ENCODE assay signal across 26 cellular contexts in the genomic region with DNA sequence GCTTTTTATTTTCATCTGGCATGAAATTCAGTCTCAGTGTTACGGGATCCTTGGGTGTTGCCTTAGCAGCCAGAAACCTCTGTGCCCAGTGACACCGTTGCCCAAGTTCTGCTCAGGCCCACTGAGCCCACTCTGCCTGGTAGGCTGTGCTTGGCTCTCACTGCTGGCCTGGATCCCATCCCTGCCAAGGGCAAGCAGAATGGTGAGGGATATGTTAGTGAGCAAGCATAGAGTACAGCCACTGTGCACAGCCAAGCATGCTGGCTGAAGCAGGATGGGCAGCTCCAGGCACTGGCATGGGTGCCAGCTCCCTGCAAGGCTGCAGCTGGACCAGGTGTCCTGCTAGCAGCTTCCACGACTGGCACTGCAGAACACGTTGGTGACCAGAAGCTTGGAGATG.
"Had no signal": no experiment of that assay in that cellular context is flagged by ENCODE, and none has a peak within 500 bp of the region (broad histone marks: within the 10 kb centered on the region; RNA-seq: fewer than 3 reads in every experiment).

No MANE protein-coding gene starts in this region.

- H3K27me3 Mint-ChIP-seq: activated naive CD8-positive, alpha-beta T cell treated with anti-CD3 and anti-CD28 coated beads, Interleukin-2, amount 10 ng/mL, durations not matched to agents 7 days and 5 days; natural killer cell treated with Interleukin-12 subunit alpha and Interleukin-12 subunit beta and Interleukin-15 and Interleukin-18, amount 100 ng/mL, for 72 hours; T-cell had no signal

- H3K36me3 ChIP-seq: esophagus muscularis mucosa, gastrocnemius medialis, left lung, thyroid gland, WERI-Rb-1 had no signal

- H3K9me3 ChIP-seq: esophagus muscularis mucosa, gastrocnemius medialis, left lung, thyroid gland had no signal

- H3K4me3 Mint-ChIP-seq: activated naive CD4-positive, alpha-beta T cell treated with anti-CD3 and anti-CD28 coated beads for 36 hours; activated naive CD8-positive, alpha-beta T cell treated with anti-CD3 and anti-CD28 coated beads, Interleukin-2, amount 10 ng/mL, durations not matched to agents 7 days and 5 days; mesothelial cell of epicardium; natural killer cell treated with Interleukin-12 subunit alpha and Interleukin-12 subunit beta and Interleukin-15 and Interleukin-18, amount 100 ng/mL, for 72 hours; T-cell; T-helper 2 cell treated with Interferon-gamma antibody and Interleukin-4, amounts not matched to agents 5 μg/mL and 100 μg/mL, for 36 hours had no signal

- H3K4me1 Mint-ChIP-seq: activated naive CD8-positive, alpha-beta T cell treated with anti-CD3 and anti-CD28 coated beads, Interleukin-2, amount 10 ng/mL, durations not matched to agents 7 days and 5 days; T-cell had no signal

- H2AFZ ChIP-seq: parathyroid adenoma had no signal

- H3K9ac ChIP-seq: parathyroid adenoma had no signal

- H3K4me3 ChIP-seq: coronary artery, esophagus muscularis mucosa, gastrocnemius medialis, left lung, lung, skin epidermis, thyroid gland had no signal

- H3K36me3 Mint-ChIP-seq: activated naive CD8-positive, alpha-beta T cell treated with anti-CD3 and anti-CD28 coated beads, Interleukin-2, amount 10 ng/mL, durations not matched to agents 7 days and 5 days; natural killer cell treated with Interleukin-12 subunit alpha and Interleukin-12 subunit beta and Interleukin-15 and Interleukin-18, amount 100 ng/mL, for 72 hours; T-cell had no signal

- DNase-seq: activated CD4-positive, CD25-positive, alpha-beta regulatory T cell treated with anti-CD3 and anti-CD28 coated beads, Interleukin-2, amount 50 U/mL, for 72 hours; activated CD8-positive, alpha-beta memory T cell treated with anti-CD3 and anti-CD28 coated beads, Interleukin-2, amount 50 U/mL, for 48 hours; activated effector memory CD4-positive, alpha-beta T cell treated with Interleukin-2 at 50 U/mL for 16 hours; activated naive CD4-positive, alpha-beta T cell treated with anti-CD3 and anti-CD28 coated beads for 36 hours; activated naive CD8-positive, alpha-beta T cell treated with anti-CD3 and anti-CD28 coated beads, Interleukin-2, amount 10 ng/mL, durations not matched to agents 7 days and 5 days; activated T-cell treated with anti-CD3 and anti-CD28 coated beads, Interleukin-2, amount 50 U/mL, for 48 hours; amniotic stem cell; gastrocnemius medialis; hippocampal formation; kidney glomerular epithelial cell; left lung; stimulated activated CD4-positive, alpha-beta T cell treated with anti-CD3 and anti-CD28 coated beads, Interleukin-2, amount 100 ng/mL, for 24 hours; stimulated activated naive CD4-positive, alpha-beta T cell; substantia nigra; T-cell; thyroid gland; WERI-Rb-1 had no signal

- H3K4me1 ChIP-seq: esophagus muscularis mucosa, gastrocnemius medialis, left lung, parathyroid adenoma, thyroid gland had no signal

- H3K27ac Mint-ChIP-seq: activated naive CD4-positive, alpha-beta T cell treated with anti-CD3 and anti-CD28 coated beads for 36 hours; activated naive CD8-positive, alpha-beta T cell treated with anti-CD3 and anti-CD28 coated beads, Interleukin-2, amount 10 ng/mL, durations not matched to agents 7 days and 5 days; mesothelial cell of epicardium; natural killer cell treated with Interleukin-12 subunit alpha and Interleukin-12 subunit beta and Interleukin-15 and Interleukin-18, amount 100 ng/mL, for 72 hours; T-cell; T-helper 2 cell treated with Interferon-gamma antibody and Interleukin-4, amounts not matched to agents 5 μg/mL and 100 μg/mL, for 36 hours had no signal

- H3K27me3 ChIP-seq: esophagus muscularis mucosa, gastrocnemius medialis, left lung, thyroid gland had no signal

- ATAC-seq: gastrocnemius medialis, left lung, right cardiac atrium had no signal

- H3K9me3 Mint-ChIP-seq: activated naive CD4-positive, alpha-beta T cell treated with anti-CD3 and anti-CD28 coated beads for 36 hours; activated naive CD8-positive, alpha-beta T cell treated with anti-CD3 and anti-CD28 coated beads, Interleukin-2, amount 10 ng/mL, durations not matched to agents 7 days and 5 days; T-helper 2 cell treated with Interferon-gamma antibody and Interleukin-4, amounts not matched to agents 5 μg/mL and 100 μg/mL, for 36 hours had no signal

- H3K27ac ChIP-seq: coronary artery, esophagus muscularis mucosa, gastrocnemius medialis, left lung, parathyroid adenoma, skin epidermis, thyroid gland, WERI-Rb-1 had no signal
